12 cellular contexts compared by ENCODE assay signal in the genomic region with DNA sequence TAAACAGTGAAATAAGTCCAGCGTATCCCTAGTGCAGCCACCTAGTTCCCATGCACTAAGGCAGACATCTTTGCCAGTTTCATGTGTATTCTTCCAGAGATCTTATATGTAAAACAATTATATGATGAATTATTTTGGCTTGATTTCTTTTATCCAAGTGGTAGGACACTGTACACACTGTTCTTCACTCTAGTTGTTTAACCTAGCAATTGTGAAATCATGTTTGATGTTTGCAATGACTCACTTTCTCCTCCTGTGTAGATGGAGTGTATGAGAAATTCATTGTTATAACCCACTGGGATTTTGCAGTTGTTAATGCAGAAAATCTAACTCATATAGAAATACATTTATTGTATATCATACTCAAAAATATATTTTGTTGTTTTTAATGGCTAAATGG. TPM values are rescaled to one million over a fixed set of nuclear protein-coding genes. Genes with fewer than 3 reads are reported as not detected.
A peak's percentile ranks its signal among the peaks of the same experiment; 100 is the strongest.
DNase-seq lines count a peak whose midpoint lies in the region; ATAC-seq, FAIRE-seq and TF ChIP-seq lines count a peak whose summit lies in the region.
"Had no signal": no experiment of that assay in that cellular context is flagged by ENCODE, and none has a peak within 500 bp of the region (broad histone marks: within the 10 kb centered on the region; RNA-seq: fewer than 3 reads in every experiment).

No MANE protein-coding gene starts in this region.

- no peaks in the 10 kb centered on the region for H3K36me3 ChIP-seq in RWPE2 (ENCODE audit: low read depth)
- no peaks in the 10 kb centered on the region for H3K36me3 ChIP-seq in small intestine (ENCODE audit: control insufficient read depth in 2 of 2, insufficient read depth in 2 of 2, low read length in 2 of 2)
- H3K36me3 ChIP-seq in thyroid gland: no peaks in the 10 kb centered on the region
- H3K36me3 ChIP-seq: ovary had no signal

- H3K9me3 ChIP-seq in RWPE2 (ENCODE audit: severe bottlenecking) (no peaks in the 10 kb centered on the region), small intestine (ENCODE audit: control insufficient read depth, low read depth) (no peaks in the 10 kb centered on the region), thyroid gland (no peaks in the 10 kb centered on the region)
- H3K9me3 ChIP-seq: ovary had no signal

- intact Hi-C loops in thyroid gland (cut with DNase I): no loop called here

- no peak for TF ChIP-seq CTCF in RWPE2 (IDR thresholded peaks at IDR 0.05; ENCODE audit: poor library complexity, severe bottlenecking)
- TF ChIP-seq CTCF in foreskin fibroblast (IDR thresholded peaks at IDR 0.05; ENCODE audit: low read depth, low read length): no peak
- TF ChIP-seq CTCF in thyroid gland (IDR thresholded peaks at IDR 0.05): no peak

- peak; percentile 99 for ATAC-seq in RWPE2 (ENCODE audit: low read depth)

- no peak for TF ChIP-seq POLR2A in H54 (IDR thresholded peaks at IDR 0.05; ENCODE audit: low read depth, low read length)
- no peak for TF ChIP-seq POLR2A in thyroid gland (IDR thresholded peaks at IDR 0.05)

- FAIRE-seq in small intestine (lab: Jason Lieb, UNC) (no peak), H54 (lab: Jason Lieb, UNC) (no peak)
- FAIRE-seq: GM19239 had no signal

- WGBS in small intestine, 3 donors: 38 to 63% (median 62%) methylated on average over 1 of the region's 1 CpG
- 82 to 91% methylated on average over 1 of the region's 1 CpG for WGBS in thyroid gland, 2 donors

- DNase-seq in NCI-H2196 (lab: John Stamatoyannopoulos, UW; ENCODE audit: unreplicated experiment) (peak; percentile 5), NCI-H2196 treated with DMSO at 0.1 percent for 48 hours (lab: John Stamatoyannopoulos, UW; ENCODE audit: unreplicated experiment) (no peak), RWPE2 (ENCODE audit: low spot score) (no peak), foreskin fibroblast (peak; percentile 57 to 71), small intestine (peak; percentile 47), H54 (ENCODE audit: insufficient read length, low spot score) (no peak), DMS 273 treated with DMSO at 0.1 percent for 48 hours (lab: John Stamatoyannopoulos, UW) (no peak), thyroid gland (no peak)
- DNase-seq: cortex of kidney, NCI-H2107, ovary had no signal

- H3K27me3 ChIP-seq in RWPE2 (ENCODE audit: insufficient read depth, poor library complexity, severe bottlenecking): no peaks in the 10 kb centered on the region
- no peaks in the 10 kb centered on the region for H3K27me3 ChIP-seq in small intestine (ENCODE audit: control insufficient read depth in 2 of 2, insufficient read depth in 2 of 2, low read length in 2 of 2)
- no peaks in the 10 kb centered on the region for H3K27me3 ChIP-seq in thyroid gland
- H3K27me3 ChIP-seq: ovary had no signal

- H3K4me1 ChIP-seq in RWPE2 (ENCODE audit: insufficient read depth, poor library complexity, severe bottlenecking) (peaks cover 10% of the 10 kb centered on the region), small intestine (ENCODE audit: control insufficient read depth in 2 of 2, insufficient read depth in 1 of 2, low read depth in 1 of 2, low read length in 1 of 2) (peaks cover 0 to 2% of the 10 kb centered on the region in 2 donors), thyroid gland (peaks cover 3 to 10% of the 10 kb centered on the region in 2 donors)

- H3K27ac ChIP-seq in RWPE2 (ENCODE audit: poor library complexity, severe bottlenecking): peak overlapping the region; percentile 26
- no peak overlapping the region for H3K27ac ChIP-seq in small intestine (ENCODE audit: low read depth in 1 of 2, low read length in 1 of 2)
- H3K27ac ChIP-seq in thyroid gland: no peak overlapping the region
- H3K27ac ChIP-seq: ovary had no signal

- H3K4me3 ChIP-seq in RWPE2 (ENCODE audit: severe bottlenecking): no peak overlapping the region
- no peak overlapping the region for H3K4me3 ChIP-seq in foreskin fibroblast (ENCODE audit: low read depth in 1 of 2, low read length in 2 of 2)
- no peak overlapping the region for H3K4me3 ChIP-seq in small intestine (ENCODE audit: low read depth in 1 of 2, low read length in 2 of 2)
- H3K4me3 ChIP-seq in thyroid gland (replicated peaks in 1 of 3): no peak overlapping the region
- H3K4me3 ChIP-seq: ovary had no signal

RNA-seq across cellular contexts. Expression of a gene that starts 17.5 kb away (rescaled TPM):
- polyA plus RNA-seq in small intestine: 10 to 100 TPM; 38.3 to 43.8 (median 39.1) TPM
- total RNA-seq in thyroid gland: 100 to 1,000 TPM; 192 to 284 (median 230) TPM

RNA-seq across cellular contexts. Expression of a gene that starts 46.9 kb away (rescaled TPM):
- 10 to 100 TPM in 1 of 3 donors, 1 to 10 TPM in 2; 6.3 to 16.8 (median 7.0) TPM for polyA plus RNA-seq in small intestine
- 10 to 100 TPM; 25.1 to 30.4 (median 25.5) TPM for total RNA-seq in thyroid gland

Comparison
In these comparisons a context has a peak if more than half of its experiments do, and no peak if none do; other contexts are left out.
1. DNase-seq: peak in NCI-H2196 (single experiment), foreskin fibroblast (2 of 2) and small intestine (single experiment); none in NCI-H2196 treated with DMSO at 0.1 percent for 48 hours (single experiment), RWPE2 (single experiment), H54 (single experiment), DMS 273 treated with DMSO at 0.1 percent for 48 hours (single experiment) and thyroid gland (0 of 2).